7 cellular contexts compared by ENCODE assay signal in the genomic region with DNA sequence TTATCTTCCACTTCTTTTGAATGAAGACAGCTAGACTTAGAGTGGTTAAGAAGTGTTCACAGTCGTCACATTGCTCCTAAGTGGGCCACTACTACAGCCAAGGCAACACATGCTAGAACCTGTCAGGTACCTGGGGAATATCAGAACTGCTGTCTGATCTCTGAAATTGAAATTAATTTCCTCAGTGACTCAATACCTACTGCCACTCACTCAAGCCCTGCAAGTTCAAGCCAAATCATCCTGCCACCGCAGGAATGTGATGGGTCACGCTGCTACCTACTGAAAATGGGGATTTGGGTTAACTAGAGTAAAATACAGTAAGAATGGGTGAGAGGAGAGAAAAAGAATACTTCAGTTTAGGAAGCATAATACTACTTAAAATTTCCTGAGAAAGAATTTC.
DNase-seq lines count a peak whose midpoint lies in the region; ATAC-seq and TF ChIP-seq lines count a peak whose summit lies in the region.
"Not testable (repeated sequence)": the region's sequence is repeated elsewhere in the genome, so short reads cannot be mapped to it uniquely, and the experiment has no call there.

No MANE protein-coding gene starts in this region.

- TF ChIP-seq POLR2A in suprapubic skin (IDR thresholded peaks at IDR 0.05) = not testable (repeated sequence)

- DNase-seq in GM23248; Panc1 (ENCODE audit: low read depth, low spot score); fibroblast of lung (ENCODE audit: low read depth in 2 of 2); lower lobe of right lung; suprapubic skin (ENCODE audit: low spot score in 2 of 2): not testable (repeated sequence)
- DNase-seq in MCF 10A (ENCODE audit: unreplicated experiment) (peak; percentile 76), epithelial cell of esophagus (ENCODE audit: low read depth) (peak; percentile 94)

- H4K20me1 ChIP-seq in GM23248 (ENCODE audit: insufficient read depth); fibroblast of lung (ENCODE audit: control insufficient read depth, extremely low read depth, insufficient read depth, low read length): not testable (repeated sequence)

- not testable (repeated sequence) for H3K27me3 ChIP-seq in GM23248 (replicated peaks; ENCODE audit: insufficient read depth); Panc1 (ENCODE audit: control insufficient read depth, insufficient read depth, low read length); fibroblast of lung (ENCODE audit: control insufficient read depth, insufficient read depth, low read length); lower lobe of right lung (ENCODE audit: low read depth); suprapubic skin

- in situ Hi-C loops in GM23248 (cut with MboI); Panc1 (cut with HindIII; ENCODE audit: low pct_unique_long_range_greater_than_20kb, low sequenced_read_pairs): not testable (repeated sequence)

- peaks cover 65% of the 10 kb centered on the region for H3K4me1 Mint-ChIP-seq in MCF 10A (ENCODE audit: insufficient read depth, unreplicated experiment)

- H3K4me2 ChIP-seq in GM23248 (ENCODE audit: unreplicated experiment); fibroblast of lung (ENCODE audit: extremely low read depth, insufficient read depth, low read length): not testable (repeated sequence)

- not testable (repeated sequence) for H3K4me3 Mint-ChIP-seq in MCF 10A (ENCODE audit: unreplicated experiment)

- peak overlapping the region; percentile 97 for H3K27ac Mint-ChIP-seq in MCF 10A (ENCODE audit: low read depth, unreplicated experiment)

- TF ChIP-seq CTCF in Panc1 (IDR thresholded peaks at IDR 0.05); MCF 10A (IDR thresholded peaks at IDR 0.05; ENCODE audit: unreplicated experiment); epithelial cell of esophagus (IDR thresholded peaks at IDR 0.05; ENCODE audit: insufficient read depth, low read depth, low read length, missing control alignments); fibroblast of lung (conservative IDR thresholded peaks at IDR 0.05 in 1 of 2, IDR thresholded peaks at IDR 0.05 in 1 of 2; ENCODE audit: low read depth in 1 of 2, low read length in 2 of 2); lower lobe of right lung (IDR thresholded peaks at IDR 0.05); suprapubic skin (IDR thresholded peaks at IDR 0.05): not testable (repeated sequence)

- not testable (repeated sequence) for H3K9me2 ChIP-seq in GM23248 (ENCODE audit: insufficient read depth)

- not testable (repeated sequence) for H3K9me3 ChIP-seq in GM23248 (ENCODE audit: low read depth); Panc1 (ENCODE audit: control insufficient read depth, insufficient read depth, low read depth, low read length); fibroblast of lung (ENCODE audit: control insufficient read depth, insufficient read depth, low read depth, low read length); lower lobe of right lung; suprapubic skin

- BruUV-seq in Panc1 (replicated peaks; lab: Mats Ljungman, UMichigan); MCF 10A (replicated peaks; lab: Mats Ljungman, UMichigan): not testable (repeated sequence)

- H3K4me1 ChIP-seq in GM23248 (ENCODE audit: insufficient read depth) (peaks cover 25% of the 10 kb centered on the region), fibroblast of lung (ENCODE audit: control insufficient read depth, extremely low read depth, insufficient read depth, low read length) (peaks cover 15% of the 10 kb centered on the region), lower lobe of right lung (peaks cover 15% of the 10 kb centered on the region), suprapubic skin (peaks cover 56% of the 10 kb centered on the region)
- H3K4me1 ChIP-seq in Panc1 (ENCODE audit: control insufficient read depth, insufficient read depth, low read length) = not testable (repeated sequence)

- intact Hi-C loops in Panc1 (cut with micrococcal nuclease; ENCODE audit: unreplicated experiment); lower lobe of right lung (cut with DNase I): not testable (repeated sequence)
- intact Hi-C loops in MCF 10A (cut with micrococcal nuclease) = loop anchor here (1.0 to 5.0 kb wide), 3 partner anchors 36 to 66 kb away; no protein-coding TSS in a partner anchor

- ATAC-seq in Panc1 (0 out of 2 replicates have a peak, but pooled peaks have one; percentile 32), lower lobe of right lung (peak; percentile 31 to 33)

- H3K36me3 Mint-ChIP-seq in MCF 10A (ENCODE audit: insufficient read depth, unreplicated experiment) = peaks cover 12% of the 10 kb centered on the region

- peaks cover 27% of the 10 kb centered on the region; the same call in 1 of the 2 replicates for H3F3A ChIP-seq in GM23248 (ENCODE audit: insufficient read depth)

- CTCF ChIA-PET in Panc1 (lab: Charles Lee) = not testable (repeated sequence)
- CTCF ChIA-PET in MCF 10A (lab: Yijun Ruan, JAX) = interaction anchor here (0.7 kb wide), 1 partner anchor 10 kb away, joined by 3 read pairs; no protein-coding TSS in a partner anchor

- WGBS in GM23248 (ENCODE audit: low coverage in 1 of 2, low lambda C conversion rate in 2 of 2, missing lambda C conversion rate in 2 of 2), 2 experiments = 97 to 99% methylated on average over 3 of the region's 3 CpGs
- WGBS in suprapubic skin = 51% methylated on average over 2 of the region's 3 CpGs

- not testable (repeated sequence) for H3K9me3 Mint-ChIP-seq in MCF 10A (ENCODE audit: unreplicated experiment)

- H3K27me3 Mint-ChIP-seq in MCF 10A (ENCODE audit: insufficient read depth, unreplicated experiment) = not testable (repeated sequence)

- POLR2A ChIA-PET in Panc1 (lab: Charles Lee) = not testable (repeated sequence)
- POLR2A ChIA-PET in MCF 10A (lab: Yijun Ruan, JAX) = interaction anchor here (0.7 to 3.6 kb wide), 10 partner anchors 13 to 68 kb away, joined by 3 to 33 read pairs (median 7); partner anchors contain the start of gene PPFIBP1

- TF ChIP-seq EP300 in suprapubic skin (IDR thresholded peaks at IDR 0.05) = not testable (repeated sequence)

- H2AFZ ChIP-seq in GM23248; fibroblast of lung (ENCODE audit: low read length): not testable (repeated sequence)

- H3K79me2 ChIP-seq in GM23248 (ENCODE audit: insufficient read depth) = peaks cover 99% of the 10 kb centered on the region
- peaks cover 26% of the 10 kb centered on the region for H3K79me2 ChIP-seq in fibroblast of lung (ENCODE audit: control insufficient read depth, insufficient read depth, low read length)

- H3K9ac ChIP-seq in GM23248; fibroblast of lung (ENCODE audit: insufficient read depth, low read length): not testable (repeated sequence)

- not testable (repeated sequence) for H3K4me3 ChIP-seq in GM23248; Panc1 (ENCODE audit: low read depth in 2 of 2, low read length in 2 of 2); epithelial cell of esophagus (ENCODE audit: low read length); fibroblast of lung (replicated peaks in 1 of 4; ENCODE audit: control extremely low read depth in 1 of 4, insufficient read depth in 1 of 4, low read depth in 3 of 4, low read length in 4 of 4); lower lobe of right lung; suprapubic skin

- peak overlapping the region; percentile 59; the same call in 1 of the 2 replicates for H3K27ac ChIP-seq in GM23248
- not testable (repeated sequence) for H3K27ac ChIP-seq in Panc1 (ENCODE audit: low read length); lower lobe of right lung
- peak overlapping the region; percentile 2 for H3K27ac ChIP-seq in fibroblast of lung (ENCODE audit: insufficient read depth, low read length)
- H3K27ac ChIP-seq in suprapubic skin = peak overlapping the region; percentile 69

- H3K36me3 ChIP-seq in GM23248 (ENCODE audit: low read depth); Panc1 (ENCODE audit: control insufficient read depth, insufficient read depth, low read length); fibroblast of lung (ENCODE audit: control insufficient read depth, insufficient read depth, low read length); lower lobe of right lung; suprapubic skin: not testable (repeated sequence)
